1 cellular context compared by ENCODE assay signal in genomic region chr1:46132529-46133180, GRCh38.
TF ChIP-seq lines count a peak whose summit lies in the region.

TSS of gene PIK3R3 (minus strand) at chr1:46132629. CDS start at chr1:46131952, 677 bp downstream.

TF ChIP-seq in HepG2, 621 proteins besides CTCF, POLR2A, EP300 and RAD21 (continued from another document and continues in another):
- TF ChIP-seq ZBTB37 (CRISPR knock-in tag; IDR thresholded peaks at IDR 0.05) (0 out of 2 replicates have a peak, but pooled peaks have one; percentile 25), TOPORS (CRISPR knock-in tag; IDR thresholded peaks at IDR 0.05) (peak; percentile 93), GFI1 (CRISPR knock-in tag; IDR thresholded peaks at IDR 0.05; ENCODE audit: borderline replicate concordance) (peak; percentile 88), THYN1 (CRISPR knock-in tag; IDR thresholded peaks at IDR 0.05; ENCODE audit: borderline replicate concordance, low read depth) (peak; percentile 61; the same call in 1 of the 2 replicates), ZC3H13 (CRISPR knock-in tag; IDR thresholded peaks at IDR 0.05) (peak; percentile 98), THAP7 (CRISPR knock-in tag; IDR thresholded peaks at IDR 0.05) (peak; percentile 39; the same call in 1 of the 2 replicates), ATF1 (CRISPR knock-in tag; IDR thresholded peaks at IDR 0.05) (peak; percentile 61; the same call in 1 of the 2 replicates), ZNF460 (CRISPR knock-in tag; IDR thresholded peaks at IDR 0.05; ENCODE audit: borderline replicate concordance) (peak; percentile 32; the same call in 1 of the 2 replicates), ZNF782 (CRISPR knock-in tag; IDR thresholded peaks at IDR 0.05; ENCODE audit: borderline replicate concordance) (peak; percentile 67), SRSF9 (IDR thresholded peaks at IDR 0.05; ENCODE audit: borderline replicate concordance, insufficient read depth, low read depth, low read length, poor library complexity, severe bottlenecking) (no peak), BORCS8-MEF2B (CRISPR knock-in tag; IDR thresholded peaks at IDR 0.05) (peak; percentile 99), ZMYM3 (CRISPR knock-in tag; IDR thresholded peaks at IDR 0.05) (no peak), ZNF749 (CRISPR knock-in tag; IDR thresholded peaks at IDR 0.05; ENCODE audit: borderline replicate concordance) (peak; percentile 100), ZNF256 (CRISPR knock-in tag; conservative IDR thresholded peaks at IDR 0.05) (peak; percentile 94), CCAR2 (optimal IDR thresholded peaks at IDR 0.05; ENCODE audit: low read depth, low read length) (no peak), KDM3A (CRISPR knock-in tag; IDR thresholded peaks at IDR 0.05; ENCODE audit: low read depth) (peak; percentile 80; the same call in 1 of the 2 replicates), POGZ (CRISPR knock-in tag; IDR thresholded peaks at IDR 0.05) (peak; percentile 42), ZNF646 (CRISPR knock-in tag; IDR thresholded peaks at IDR 0.05) (no peak), ZNF282 (IDR thresholded peaks at IDR 0.05; ENCODE audit: partially characterized antibody) (no peak), SAP130 (CRISPR knock-in tag; IDR thresholded peaks at IDR 0.05; ENCODE audit: low read depth) (peak; percentile 97), MTA3 (CRISPR knock-in tag; IDR thresholded peaks at IDR 0.05) (no peak), ZNF260 (CRISPR knock-in tag; IDR thresholded peaks at IDR 0.05; ENCODE audit: borderline replicate concordance, low read depth) (0 out of 2 replicates have a peak, but pooled peaks have one; percentile 65), ZNF607 (CRISPR knock-in tag; IDR thresholded peaks at IDR 0.05; ENCODE audit: borderline replicate concordance) (peak; percentile 97), CBX5 (CRISPR knock-in tag; IDR thresholded peaks at IDR 0.05; ENCODE audit: borderline replicate concordance) (peak; percentile 82; the same call in 1 of the 2 replicates), ZNF761 (CRISPR knock-in tag; conservative IDR thresholded peaks at IDR 0.05) (peak; percentile 94), KDM5B (CRISPR knock-in tag; IDR thresholded peaks at IDR 0.05; ENCODE audit: borderline replicate concordance) (peak; percentile 97; the same call in 1 of the 2 replicates), ZNF362 (CRISPR knock-in tag; IDR thresholded peaks at IDR 0.05; ENCODE audit: borderline replicate concordance) (no peak), ZBTB49 (CRISPR knock-in tag; IDR thresholded peaks at IDR 0.05; ENCODE audit: borderline replicate concordance) (no peak; the same call in 1 of the 2 replicates), SMARCE1 (IDR thresholded peaks at IDR 0.05; ENCODE audit: borderline replicate concordance) (no peak), DR1 (CRISPR knock-in tag; IDR thresholded peaks at IDR 0.05) (peak; percentile 91), ZNF383 (CRISPR knock-in tag; IDR thresholded peaks at IDR 0.05; ENCODE audit: borderline replicate concordance) (no peak), TEAD2 (CRISPR knock-in tag; IDR thresholded peaks at IDR 0.05) (peak; percentile 95), ZBTB39 (CRISPR knock-in tag; IDR thresholded peaks at IDR 0.05) (peak; percentile 93; the same call in 1 of the 2 replicates), CEBPB (IDR thresholded peaks at IDR 0.05; ENCODE audit: borderline replicate concordance, low read depth, low read length) (no peak), ZNF605 (CRISPR knock-in tag; IDR thresholded peaks at IDR 0.05) (peak; percentile 99), TERF1 (CRISPR knock-in tag; IDR thresholded peaks at IDR 0.05) (peak; percentile 83; the same call in 1 of the 2 replicates), ZNF746 (CRISPR knock-in tag; IDR thresholded peaks at IDR 0.05) (peak; percentile 86)
- TF ChIP-seq, protein P1, sequence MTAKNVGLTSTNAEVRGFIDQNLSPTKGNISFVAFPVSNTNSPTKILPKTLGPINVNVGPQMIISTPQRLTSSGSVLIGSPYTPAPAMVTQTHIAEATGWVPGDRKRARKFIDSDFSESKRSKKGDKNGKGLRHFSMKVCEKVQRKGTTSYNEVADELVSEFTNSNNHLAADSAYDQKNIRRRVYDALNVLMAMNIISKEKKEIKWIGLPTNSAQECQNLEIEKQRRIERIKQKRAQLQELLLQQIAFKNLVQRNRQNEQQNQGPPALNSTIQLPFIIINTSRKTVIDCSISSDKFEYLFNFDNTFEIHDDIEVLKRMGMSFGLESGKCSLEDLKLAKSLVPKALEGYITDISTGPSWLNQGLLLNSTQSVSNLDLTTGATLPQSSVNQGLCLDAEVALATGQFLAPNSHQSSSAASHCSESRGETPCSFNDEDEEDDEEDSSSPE (CRISPR knock-in tag; IDR thresholded peaks at IDR 0.05): peak; percentile 96
- TF ChIP-seq, protein P2, sequence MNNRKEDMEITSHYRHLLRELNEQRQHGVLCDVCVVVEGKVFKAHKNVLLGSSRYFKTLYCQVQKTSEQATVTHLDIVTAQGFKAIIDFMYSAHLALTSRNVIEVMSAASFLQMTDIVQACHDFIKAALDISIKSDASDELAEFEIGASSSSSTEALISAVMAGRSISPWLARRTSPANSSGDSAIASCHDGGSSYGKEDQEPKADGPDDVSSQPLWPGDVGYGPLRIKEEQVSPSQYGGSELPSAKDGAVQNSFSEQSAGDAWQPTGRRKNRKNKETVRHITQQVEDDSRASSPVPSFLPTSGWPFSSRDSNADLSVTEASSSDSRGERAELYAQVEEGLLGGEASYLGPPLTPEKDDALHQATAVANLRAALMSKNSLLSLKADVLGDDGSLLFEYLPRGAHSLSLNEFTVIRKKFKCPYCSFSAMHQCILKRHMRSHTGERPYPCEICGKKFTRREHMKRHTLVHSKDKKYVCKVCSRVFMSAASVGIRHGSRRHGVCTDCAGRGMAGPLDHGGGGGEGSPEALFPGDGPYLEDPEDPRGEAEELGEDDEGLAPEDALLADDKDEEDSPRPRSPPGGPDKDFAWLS (CRISPR knock-in tag; IDR thresholded peaks at IDR 0.05; ENCODE audit: borderline replicate concordance): no peak
- TF ChIP-seq, protein P3, sequence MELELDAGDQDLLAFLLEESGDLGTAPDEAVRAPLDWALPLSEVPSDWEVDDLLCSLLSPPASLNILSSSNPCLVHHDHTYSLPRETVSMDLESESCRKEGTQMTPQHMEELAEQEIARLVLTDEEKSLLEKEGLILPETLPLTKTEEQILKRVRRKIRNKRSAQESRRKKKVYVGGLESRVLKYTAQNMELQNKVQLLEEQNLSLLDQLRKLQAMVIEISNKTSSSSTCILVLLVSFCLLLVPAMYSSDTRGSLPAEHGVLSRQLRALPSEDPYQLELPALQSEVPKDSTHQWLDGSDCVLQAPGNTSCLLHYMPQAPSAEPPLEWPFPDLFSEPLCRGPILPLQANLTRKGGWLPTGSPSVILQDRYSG (CRISPR knock-in tag; IDR thresholded peaks at IDR 0.05): peak; percentile 99
